ENCODE assay signal across 26 cellular contexts in genomic region chr10:92413519-92413918, GRCh38.
"Had no signal": no experiment of that assay in that cellular context is flagged by ENCODE, and none has a peak within 500 bp of the region (broad histone marks: within the 10 kb centered on the region; RNA-seq: fewer than 3 reads in every experiment).

No MANE protein-coding gene starts in this region.

- H3K9me3 ChIP-seq: body of pancreas, prostate gland, thoracic aorta, upper lobe of right lung had no signal

- FAIRE-seq: endometrium, frontal cortex had no signal

- H3K27ac Mint-ChIP-seq: activated CD4-positive, alpha-beta T cell treated with anti-CD3 and anti-CD28 coated beads, Interleukin-2, amount 10 ng/mL, durations not matched to agents 7 days and 5 days; activated CD8-positive, alpha-beta T cell treated with anti-CD3 and anti-CD28 coated beads, Interleukin-2, amount 10 ng/mL, durations not matched to agents 7 days and 5 days; activated naive CD4-positive, alpha-beta T cell treated with anti-CD3 and anti-CD28 coated beads, Interleukin-2, amount 50 U/mL, for 24 hours; memory B cell; natural killer cell treated with Interleukin-12 subunit alpha and Interleukin-12 subunit beta and Interleukin-15 and Interleukin-18, amount 100 ng/mL, for 72 hours; T-helper 1 cell treated with Interleukin-12 subunit alpha and Interleukin-12 subunit beta and Interleukin-4 antibody, amounts not matched to agents 30 μg/mL and 1 μg/mL, for 36 hours had no signal

- H3K36me3 Mint-ChIP-seq: natural killer cell treated with Interleukin-12 subunit alpha and Interleukin-12 subunit beta and Interleukin-15 and Interleukin-18, amount 100 ng/mL, for 72 hours had no signal

- H3K36me3 ChIP-seq: cardiac muscle cell, prostate gland, right atrium auricular region, spleen, thoracic aorta, upper lobe of right lung had no signal

- H3K4me1 ChIP-seq: body of pancreas, prostate gland, right atrium auricular region, spleen, upper lobe of right lung had no signal

- H3K4me1 Mint-ChIP-seq: activated CD4-positive, alpha-beta T cell treated with anti-CD3 and anti-CD28 coated beads, Interleukin-2, amount 10 ng/mL, durations not matched to agents 7 days and 5 days; activated naive CD4-positive, alpha-beta T cell treated with anti-CD3 and anti-CD28 coated beads, Interleukin-2, amount 50 U/mL, for 24 hours; memory B cell had no signal

- H3K4me3 Mint-ChIP-seq: activated CD4-positive, alpha-beta T cell treated with anti-CD3 and anti-CD28 coated beads, Interleukin-2, amount 10 ng/mL, durations not matched to agents 7 days and 5 days; activated CD8-positive, alpha-beta T cell treated with anti-CD3 and anti-CD28 coated beads, Interleukin-2, amount 10 ng/mL, durations not matched to agents 7 days and 5 days; activated naive CD4-positive, alpha-beta T cell treated with anti-CD3 and anti-CD28 coated beads, Interleukin-2, amount 50 U/mL, for 24 hours; memory B cell; natural killer cell treated with Interleukin-12 subunit alpha and Interleukin-12 subunit beta and Interleukin-15 and Interleukin-18, amount 100 ng/mL, for 72 hours; T-helper 1 cell treated with Interleukin-12 subunit alpha and Interleukin-12 subunit beta and Interleukin-4 antibody, amounts not matched to agents 30 μg/mL and 1 μg/mL, for 36 hours had no signal

- H3K27ac ChIP-seq: body of pancreas, cardiac muscle cell, prostate gland, right atrium auricular region, spleen, thoracic aorta, upper lobe of right lung had no signal

- H3K27me3 ChIP-seq: body of pancreas, cardiac muscle cell, right atrium auricular region, upper lobe of right lung had no signal

- H3K4me3 ChIP-seq: body of pancreas, cardiac muscle cell, prostate gland, right atrium auricular region, spleen, thoracic aorta, upper lobe of right lung had no signal

- H3K9me3 Mint-ChIP-seq: natural killer cell treated with Interleukin-12 subunit alpha and Interleukin-12 subunit beta and Interleukin-15 and Interleukin-18, amount 100 ng/mL, for 72 hours had no signal

- DNase-seq: activated CD4-positive, alpha-beta T cell treated with anti-CD3 and anti-CD28 coated beads, Interleukin-2, amount 10 ng/mL, durations not matched to agents 7 days and 5 days; activated CD4-positive, CD25-positive, alpha-beta regulatory T cell treated with anti-CD3 and anti-CD28 coated beads, Interleukin-2, amount 50 U/mL, for 72 hours; activated CD8-positive, alpha-beta T cell treated with anti-CD3 and anti-CD28 coated beads, Interleukin-2, amount 10 ng/mL, durations not matched to agents 7 days and 5 days; activated gamma-delta T cell treated with Interleukin-2 at 50 U/mL for 16 hours; anterior cingulate cortex; body of pancreas; cortex of kidney; effector CD4-positive, alpha-beta T cell; head of caudate nucleus; hypothalamus; left cardiac atrium; spleen; stimulated activated CD4-positive, alpha-beta T cell treated with anti-CD3 and anti-CD28 coated beads, Interleukin-4, amount 100 ng/mL, for 1 hour; stimulated activated naive CD4-positive, alpha-beta T cell; T1000; upper lobe of right lung had no signal
